Comparison of ENCODE assay signal across 25 cellular contexts in the genomic region with DNA sequence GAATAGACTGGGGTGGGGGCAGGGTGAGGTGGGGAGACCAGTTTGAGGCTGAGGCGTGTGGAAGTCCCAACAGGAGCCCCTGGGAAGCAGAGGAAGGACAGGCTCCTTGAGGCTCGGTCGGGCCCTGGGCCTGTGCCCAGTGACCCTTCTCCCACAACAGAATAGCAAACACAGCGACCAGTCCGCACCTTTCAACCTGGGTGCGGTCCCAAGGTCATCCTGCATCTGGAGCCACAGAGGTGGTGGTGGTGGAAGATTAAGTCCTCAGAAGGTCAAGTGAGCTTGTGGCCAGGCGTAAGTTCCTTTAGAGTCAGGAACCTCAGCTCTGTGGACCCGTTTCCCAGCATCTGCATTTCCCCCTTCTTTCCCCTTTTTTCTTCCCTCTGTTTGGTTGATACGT. TPM values are rescaled to one million over a fixed set of nuclear protein-coding genes. Genes with fewer than 3 reads are reported as not detected.
DNase-seq lines count a peak whose midpoint lies in the region; ATAC-seq, FAIRE-seq and TF ChIP-seq lines count a peak whose summit lies in the region.
"Had no signal": no experiment of that assay in that cellular context is flagged by ENCODE, and none has a peak within 500 bp of the region (broad histone marks: within the 10 kb centered on the region; RNA-seq: fewer than 3 reads in every experiment).

No MANE protein-coding gene starts in this region.

- H3K36me3 ChIP-seq in K562 (ENCODE audit: control insufficient read depth, insufficient read depth, low read length) (no peaks in the 10 kb centered on the region), H1 (ENCODE audit: control insufficient read depth in 2 of 4, insufficient read depth in 4 of 4, low read length in 3 of 4) (no peaks in the 10 kb centered on the region), neural cell (ENCODE audit: insufficient read depth, low read length) (no peaks in the 10 kb centered on the region), transverse colon (no peaks in the 10 kb centered on the region), spleen (no peaks in the 10 kb centered on the region)
- H3K36me3 ChIP-seq: BE2C; BLaER1 treated with 17β-estradiol and CSF1 and Interleukin-3, amounts not matched to agents 10 nM and 100 nM had no signal

- TF ChIP-seq EP300 in K562 (IDR thresholded peaks at IDR 0.05; ENCODE audit: low read length) (no peak), H1 (IDR thresholded peaks at IDR 0.05; ENCODE audit: borderline replicate concordance in 1 of 2, low read depth in 2 of 2, low read length in 2 of 2) (no peak), neural cell (conservative IDR thresholded peaks at IDR 0.05; ENCODE audit: poor library complexity, severe bottlenecking) (no peak), transverse colon (IDR thresholded peaks at IDR 0.05; ENCODE audit: low read depth) (no peak)

- TF ChIP-seq POLR2A in K562 (conservative IDR thresholded peaks at IDR 0.05) (no peak), H1 (IDR thresholded peaks at IDR 0.05; ENCODE audit: control extremely low read depth in 1 of 2, low read depth in 2 of 2, low read length in 2 of 2) (no peak), transverse colon (IDR thresholded peaks at IDR 0.05) (no peak), spleen (IDR thresholded peaks at IDR 0.05) (no peak)

- H3K9me3 ChIP-seq in K562 (replicated peaks; ENCODE audit: control insufficient read depth, insufficient read depth, low read depth, low read length) (no peaks in the 10 kb centered on the region), H1 (ENCODE audit: insufficient read depth in 2 of 2, low read depth in 1 of 2, low read length in 1 of 2) (no peaks in the 10 kb centered on the region), neural cell (ENCODE audit: low read length) (no peaks in the 10 kb centered on the region), transverse colon (no peaks in the 10 kb centered on the region), spleen (no peaks in the 10 kb centered on the region)
- H3K9me3 ChIP-seq: A549; BE2C; BLaER1 treated with 17β-estradiol and CSF1 and Interleukin-3, amounts not matched to agents 10 nM and 100 nM had no signal

- H4K91ac ChIP-seq in H1 (replicated peaks; ENCODE audit: insufficient read length, low read length): no peak overlapping the region

- no peaks in the 10 kb centered on the region for H3F3A ChIP-seq in neural cell (ENCODE audit: insufficient read depth, low read length, poor library complexity, severe bottlenecking)

- H3K23me2 ChIP-seq in H1 (ENCODE audit: low read depth, low read length): peaks cover 4% of the 10 kb centered on the region; the same call in 1 of the 2 replicates

- no peak overlapping the region for H3K4me3 ChIP-seq in K562
- no peak overlapping the region for H3K4me3 ChIP-seq in H1 (ENCODE audit: extremely low read depth in 1 of 4, insufficient read depth in 2 of 4, low read depth in 3 of 4, low read length in 4 of 4)
- H3K4me3 ChIP-seq in neural cell (ENCODE audit: low read length): no peak overlapping the region
- no peak overlapping the region for H3K4me3 ChIP-seq in transverse colon
- H3K4me3 ChIP-seq in spleen: no peak overlapping the region
- H3K4me3 ChIP-seq: A549; BLaER1 treated with 17β-estradiol and CSF1 and Interleukin-3, amounts not matched to agents 10 nM and 100 nM; GM12878; GM23248 had no signal

- H2BK12ac ChIP-seq in H1 (ENCODE audit: low read depth, low read length): 0 out of 2 replicates have a peak overlapping the region, but pooled peaks have one; percentile 75

- no peaks in the 10 kb centered on the region for H3K9me2 ChIP-seq in neural cell (ENCODE audit: insufficient read depth, low read length)

- H3K9me1 ChIP-seq in K562 (ENCODE audit: control insufficient read depth, insufficient read depth, low read length): no peaks in the 10 kb centered on the region

- H3K4me1 ChIP-seq in K562 (replicated peaks in 1 of 2; ENCODE audit: control insufficient read depth in 2 of 2, insufficient read depth in 2 of 2, low read length in 2 of 2) (no peaks in the 10 kb centered on the region), H1 (replicated peaks in 1 of 4; ENCODE audit: control insufficient read depth in 3 of 4, insufficient read depth in 4 of 4, low read length in 3 of 4) (peaks cover 0 to 5% (median 2%) of the 10 kb centered on the region in 4 experiments; a peak in 4 of 7 replicates), transverse colon (peaks cover 0 to 17% (median 7%) of the 10 kb centered on the region in 4 donors), spleen (peaks cover 0 to 8% (median 4%) of the 10 kb centered on the region in 6 donors)
- H3K4me1 ChIP-seq: A549 had no signal

- CTCF ChIA-PET in K562 (lab: Yijun Ruan, JAX; ENCODE audit: low intra/inter-chr PET ratio): no interaction called here
- CTCF ChIA-PET in H1 (lab: Charles Lee; ENCODE audit: partially characterized antibody): interaction anchor here (1.0 to 4.4 kb wide), 7 partner anchors 10 to 175 kb away, joined by 3 to 25 read pairs (median 4); no protein-coding TSS in a partner anchor

- 7% methylated on average over 7 of the region's 9 CpGs for whole genome bisulfite sequencing in K562 (ENCODE audit: insufficient coverage, low coverage, missing lambda C conversion rate)
- WGBS in H1 (ENCODE audit: extremely low coverage in 1 of 2, insufficient coverage in 1 of 2, insufficient read length in 1 of 2, insufficient replicate concordance in 2 of 2, low coverage in 1 of 2, low lambda C conversion rate in 2 of 2, missing lambda C conversion rate in 1 of 2), 2 experiments: 90% methylated on average over 9 of the region's 9 CpGs; no CpG with 5 or more reads in 1 of the 2 experiments
- 43 to 54% methylated on average over 3 to 9 of the region's 9 CpGs for WGBS in transverse colon (ENCODE audit: low coverage in 1 of 2), 2 donors
- whole genome bisulfite sequencing in spleen, 5 donors: 57 to 78% (median 63%) methylated on average over 9 of the region's 9 CpGs

- ATAC-seq in K562 (peak; percentile 64), HG02588 (IDR thresholded peaks at IDR 0.05; ENCODE audit: unreplicated experiment) (no peak)
- ATAC-seq: A549, GM12878, HCT116 had no signal

- DNase-seq in K562 (ENCODE audit: extremely low read depth in 1 of 4, low spot score in 3 of 4) (peak; percentile 23 to 69 (median 34)), H1 (ENCODE audit: low read depth in 1 of 2, low spot score in 2 of 2) (no peak), transverse colon (peak; percentile 19), spleen (no peak)
- DNase-seq in activated T-cell treated with anti-CD3 and anti-CD28 coated beads, Interleukin-2, amount 50 U/mL, for 48 hours: no peak
- DNase-seq: 8988T; ACHN; AML-193; BE2C; CD4-positive, alpha-beta T cell; CD8-positive, alpha-beta memory T cell; DMS 273 treated with DMSO at 0.1 percent for 48 hours; DMS79; EL; GDM1; GM23248; H9 had no signal

- no peaks in the 10 kb centered on the region for H4K20me1 ChIP-seq in K562 (replicated peaks; ENCODE audit: control insufficient read depth, insufficient read depth, low read length)
- H4K20me1 ChIP-seq in H1 (replicated peaks in 1 of 2; ENCODE audit: control insufficient read depth in 1 of 2, insufficient read depth in 2 of 2, low read length in 2 of 2): no peaks in the 10 kb centered on the region
- no peaks in the 10 kb centered on the region for H4K20me1 ChIP-seq in neural cell (ENCODE audit: insufficient read depth)

- in situ Hi-C loops in K562 (cut with MboI) (loop anchor here (5.0 to 10.0 kb wide), 3 partner anchors 107 to 427 kb away; no protein-coding TSS in a partner anchor), transverse colon (cut with MboI; ENCODE audit: low pct_ligation_motif_present in 1 of 4, low pct_unique_long_range_greater_than_20kb in 1 of 4, low sequenced_read_pairs in 3 of 4) (loop anchor here in 3 of 4 donors (5.0 to 10.0 kb wide), 2 partner anchors 174 to 177 kb away; no protein-coding TSS in a partner anchor)

- TF ChIP-seq CTCF in K562 (IDR thresholded peaks at IDR 0.05 in 2 of 3, conservative IDR thresholded peaks at IDR 0.05 in 1 of 3; ENCODE audit: insufficient read depth in 2 of 3, low read depth in 1 of 3, low read length in 3 of 3) (no peak), H1 (IDR thresholded peaks at IDR 0.05; ENCODE audit: control extremely low read depth in 1 of 3, insufficient read depth in 1 of 3, low read depth in 1 of 3, low read length in 3 of 3) (no peak), neural cell (IDR thresholded peaks at IDR 0.05; ENCODE audit: poor library complexity, severe bottlenecking) (no peak), transverse colon (IDR thresholded peaks at IDR 0.05) (no peak), spleen (IDR thresholded peaks at IDR 0.05 in 8 of 11, conservative IDR thresholded peaks at IDR 0.05 in 3 of 11) (no peak)

- H3K79me1 ChIP-seq in H1 (ENCODE audit: low read depth, low read length): no peaks in the 10 kb centered on the region

- no peak overlapping the region for H3K4ac ChIP-seq in H1 (replicated peaks; ENCODE audit: insufficient read length, low read depth, low read length)

- H2BK5ac ChIP-seq in H1 (ENCODE audit: low read depth, low read length): no peak overlapping the region

- POLR2A ChIA-PET in K562 (lab: Yijun Ruan, JAX): interaction anchor here (0.6 kb wide), 1 partner anchor 478 kb away, joined by 4 read pairs; no protein-coding TSS in a partner anchor
- POLR2A ChIA-PET in H1 (lab: Charles Lee; ENCODE audit: partially characterized antibody): interaction anchor here (0.9 to 2.5 kb wide), 2 partner anchors 169 to 174 kb away, joined by 4 to 9 read pairs; no protein-coding TSS in a partner anchor

- no peak for TF ChIP-seq RAD21 in K562 (CRISPR knock-in tag; conservative IDR thresholded peaks at IDR 0.05 in 1 of 2, IDR thresholded peaks at IDR 0.05 in 1 of 2)
- TF ChIP-seq RAD21 in H1 (IDR thresholded peaks at IDR 0.05 in 1 of 2, conservative IDR thresholded peaks at IDR 0.05 in 1 of 2; ENCODE audit: low read depth in 2 of 2, low read length in 2 of 2): no peak
- no peak for TF ChIP-seq RAD21 in neural cell (conservative IDR thresholded peaks at IDR 0.05)

- no peak overlapping the region for H2BK20ac ChIP-seq in H1 (ENCODE audit: low read length)

- H3K27me3 ChIP-seq in K562 (ENCODE audit: control insufficient read depth in 2 of 2, insufficient read depth in 2 of 2, low read length in 2 of 2) (peaks cover 19 to 41% of the 10 kb centered on the region in 2 experiments; a peak in 4 of 5 replicates), H1 (replicated peaks in 1 of 4; ENCODE audit: control insufficient read depth in 3 of 4, extremely low read depth in 1 of 4, insufficient read depth in 3 of 4, low read length in 3 of 4) (peaks cover 0 to 20% (median 14%) of the 10 kb centered on the region in 4 experiments; a peak in 6 of 7 replicates), neural cell (ENCODE audit: insufficient read depth, low read depth, low read length) (no peaks in the 10 kb centered on the region), transverse colon (no peaks in the 10 kb centered on the region), spleen (replicated peaks in 1 of 7) (peaks cover 0 to 13% (median 0%) of the 10 kb centered on the region in 7 donors)
- H3K27me3 ChIP-seq: BE2C had no signal

- no peak overlapping the region for H4K8ac ChIP-seq in H1 (ENCODE audit: extremely low read depth, insufficient read depth, low read length)

- H3K4me2 ChIP-seq in K562 (ENCODE audit: insufficient read depth, low read length) (no peak overlapping the region), H1 (ENCODE audit: insufficient read depth in 1 of 2, low read depth in 2 of 2, low read length in 2 of 2) (no peak overlapping the region), neural cell (ENCODE audit: low read length) (no peak overlapping the region)
- H3K4me2 ChIP-seq: A549; BLaER1 treated with 17β-estradiol and CSF1 and Interleukin-3, amounts not matched to agents 10 nM and 100 nM had no signal

- no peak overlapping the region for H3K23ac ChIP-seq in H1 (ENCODE audit: insufficient read length)

- no TSS peak for BruUV-seq in K562 (replicated peaks; lab: Mats Ljungman, UMichigan)

- peak overlapping the region in 1 of 2 experiments; percentile 5; a peak in 1 of 4 replicates for H3K9ac ChIP-seq in K562 (ENCODE audit: insufficient read depth in 1 of 2, low read depth in 2 of 2, low read length in 2 of 2)
- no peak overlapping the region for H3K9ac ChIP-seq in H1 (replicated peaks in 1 of 4; ENCODE audit: extremely low read depth in 1 of 4, low read depth in 3 of 4, low read length in 3 of 4)
- H3K9ac ChIP-seq in neural cell (ENCODE audit: low read length): no peak overlapping the region
- H3K9ac ChIP-seq: BLaER1 treated with 17β-estradiol and CSF1 and Interleukin-3, amounts not matched to agents 10 nM and 100 nM; GM23248 had no signal

- H2BK120ac ChIP-seq in H1 (replicated peaks; ENCODE audit: low read depth, low read length): no peak overlapping the region

- FAIRE-seq in K562 (lab: Jason Lieb, UNC) (no peak), H1 (lab: Jason Lieb, UNC) (no peak)
- FAIRE-seq: A549, D721Med, GM12878, GM19239 had no signal

- no peak overlapping the region for H2AFZ ChIP-seq in K562 (ENCODE audit: low read depth, low read length)
- H2AFZ ChIP-seq in H1 (ENCODE audit: low read length): no peak overlapping the region
- no peak overlapping the region for H2AFZ ChIP-seq in neural cell (ENCODE audit: low read depth, low read length)
- H2AFZ ChIP-seq: GM23248 had no signal

- no peak overlapping the region for H3K14ac ChIP-seq in H1 (ENCODE audit: insufficient read length)

- no peak overlapping the region for H3K18ac ChIP-seq in H1 (ENCODE audit: extremely low read depth, low read length)

- H2AK5ac ChIP-seq in H1 (ENCODE audit: low read depth, low read length): no peak overlapping the region

- intact Hi-C loops in K562 (cut with micrococcal nuclease): no loop called here
- intact Hi-C loops in transverse colon (cut with DNase I; ENCODE audit: low total_unique reads): no loop called here
- intact Hi-C loops in spleen (cut with DNase I; ENCODE audit: low total_unique reads): no loop called here

- H3K27ac ChIP-seq in K562 (ENCODE audit: extremely low read depth, low read depth, low read length) (no peak overlapping the region), H1 (ENCODE audit: low read depth, low read length) (no peak overlapping the region), neural cell (ENCODE audit: low read length) (peak overlapping the region; percentile 94), transverse colon (no peak overlapping the region), spleen (no peak overlapping the region)
- H3K27ac ChIP-seq: A549; BLaER1 treated with 17β-estradiol and CSF1 and Interleukin-3, amounts not matched to agents 10 nM and 100 nM; GM23248 had no signal

- no peak overlapping the region for H2BK15ac ChIP-seq in H1 (ENCODE audit: low read length)

- no peak overlapping the region for H3K56ac ChIP-seq in H1 (replicated peaks; ENCODE audit: insufficient read length, low read depth, low read length)

- no peak overlapping the region for H4K5ac ChIP-seq in H1 (ENCODE audit: insufficient read length, low read depth, low read length)

- H3K79me2 ChIP-seq in K562 (ENCODE audit: control insufficient read depth, insufficient read depth, low read length): no peaks in the 10 kb centered on the region
- H3K79me2 ChIP-seq in H1 (ENCODE audit: control insufficient read depth in 1 of 2, insufficient read depth in 2 of 2, low read length in 2 of 2): no peaks in the 10 kb centered on the region
- H3K79me2 ChIP-seq in neural cell (replicated peaks; ENCODE audit: insufficient read depth, low read length): no peaks in the 10 kb centered on the region

RNA-seq across cellular contexts. Expression of gene ARAP3, which starts 26.0 kb away (rescaled TPM):
- 9.6 and 29.6 TPM in 2 replicates for total RNA-seq in K562 (2011; cell fraction: chromatin; rRNA removed; ENCODE audit: low replicate concordance)
- 10.7 and 13.7 TPM in 2 replicates for total RNA-seq in K562 (2011; cell fraction: nucleolus; rRNA removed)
- total RNA-seq in K562 (2011; cell fraction: nucleoplasm; rRNA removed): 8.9 and 9.9 TPM in 2 replicates
- total RNA-seq in K562 (2014; rRNA removed): 6.4 and 8.6 TPM in 2 replicates
- total RNA-seq in K562 (2014; rRNA removed; fragmentation: Illumina TruSeq; extraction: Trizol): 5.1 and 5.2 TPM in 2 replicates
- total RNA-seq in K562 (2015; rRNA removed; fragmentation: Illumina TruSeq; extraction: Trizol): 7.1 and 7.5 TPM in 2 replicates
- 23.3 and 25.7 TPM in 2 replicates for total RNA-seq in K562 (2021)
- 6.1 and 7.0 TPM in 2 replicates for polyA plus RNA-seq in K562 (2011; rRNA removed)
- 5.5 and 7.0 TPM in 2 replicates for polyA plus RNA-seq in K562 (2011; cell fraction: cytosol; rRNA removed)
- 37.6 and 59.0 TPM in 2 replicates for polyA plus RNA-seq in K562 (2011; cell fraction: nucleus; rRNA removed)
- 13.9 and 21.4 TPM in 2 replicates for polyA plus RNA-seq in K562 (2012)
- polyA plus RNA-seq in K562 (2014; fragmentation: Illumina TruSeq; extraction: Trizol): 16.6 and 16.8 TPM in 2 replicates
- 1 to 10 TPM in 1 of 2 experiments, under 1 TPM in 1; 0.83 to 1.4 TPM for polyA plus RNA-seq in K562 (2014; fragmentation: Nextera tagmentation; extraction: Ambion mirVana)
- 14.8 and 16.7 TPM in 2 replicates for polyA plus RNA-seq in K562 (2014; rRNA removed)
- polyA minus RNA-seq in K562 (2011; rRNA and poly(A)+ RNA removed): 4.6 and 5.1 TPM in 2 replicates
- 7.0 and 8.1 TPM in 2 replicates for polyA minus RNA-seq in K562 (2011; cell fraction: cytosol; rRNA and poly(A)+ RNA removed)
- 9.8 and 11.7 TPM in 2 replicates for polyA minus RNA-seq in K562 (2011; cell fraction: nucleus; rRNA and poly(A)+ RNA removed)
- 45.7 and 48.6 TPM in 2 replicates for total RNA-seq in H1 (2021; fragmentation: NEBNext Ultra II Directional; extraction: Animal tissue kit (Norgen Biotek cat#: 25700))
- polyA plus RNA-seq in H1 (2011; rRNA removed): 14.4 and 19.7 TPM in 2 replicates
- 15.0 TPM for polyA plus RNA-seq in H1 (2011; cell fraction: cytosol; rRNA removed)
- polyA plus RNA-seq in H1 (2011; cell fraction: nucleus; rRNA removed): 74.7 TPM
- 34.7 to 39.3 TPM (median 37.2 TPM) in 4 replicates for polyA plus RNA-seq in H1 (2012, experiment 1 of 2)
- polyA plus RNA-seq in H1 (2012, experiment 2 of 2): 33.8 TPM
- polyA plus RNA-seq in H1 (2013, experiment 1 of 2): 27.3 TPM
- polyA plus RNA-seq in H1 (2013, experiment 2 of 2): 25.0 TPM
- polyA minus RNA-seq in H1 (2011; rRNA and poly(A)+ RNA removed): 20.9 and 22.2 TPM in 2 replicates
- 20.5 TPM for polyA minus RNA-seq in H1 (2011; cell fraction: cytosol; rRNA and poly(A)+ RNA removed)
- 27.6 TPM for polyA minus RNA-seq in H1 (2011; cell fraction: nucleus; rRNA and poly(A)+ RNA removed)
- polyA plus RNA-seq in neural cell: 1.4 and 1.8 TPM in 2 replicates
- 1.2 and 2.1 TPM in 2 replicates for polyA minus RNA-seq in neural cell
- total RNA-seq in transverse colon: 1 to 10 TPM; 1.1 to 4.0 (median 3.3) TPM
- total RNA-seq in spleen: 10 to 100 TPM; 11.9 to 31.2 (median 19.3) TPM
- polyA plus RNA-seq in spleen: 10 to 100 TPM in 2 of 3 donors, 1 to 10 TPM in 1; 4.0 to 14.6 (median 12.8) TPM

RNA-seq across cellular contexts. Expression of gene FCHSD1, which starts 56.8 kb away (rescaled TPM):
- total RNA-seq in K562 (2011; cell fraction: chromatin; rRNA removed; ENCODE audit: low replicate concordance): 160 and 307 TPM in 2 replicates
- total RNA-seq in K562 (2011; cell fraction: nucleolus; rRNA removed): 128 and 139 TPM in 2 replicates
- 143 and 150 TPM in 2 replicates for total RNA-seq in K562 (2011; cell fraction: nucleoplasm; rRNA removed)
- total RNA-seq in K562 (2014; rRNA removed) (19.2 and 20.6 TPM in 2 replicates), K562 (2014; rRNA removed; fragmentation: Illumina TruSeq; extraction: Trizol) (7.0 and 7.9 TPM in 2 replicates), K562 (2015; rRNA removed; fragmentation: Illumina TruSeq; extraction: Trizol) (12.9 and 13.7 TPM in 2 replicates), K562 (2021) (19.2 and 26.5 TPM in 2 replicates), transverse colon (10 to 100 TPM; 26.1 to 69.9 (median 43.1) TPM), spleen (10 to 100 TPM; 34.9 to 67.3 (median 47.9) TPM)
- polyA plus RNA-seq in K562 (2011; rRNA removed) (24.8 and 36.2 TPM in 2 replicates), K562 (2014; fragmentation: Illumina TruSeq; extraction: Trizol) (13.6 and 20.6 TPM in 2 replicates), K562 (2014; fragmentation: Nextera tagmentation; extraction: Ambion mirVana) (under 1 TPM; 0.35 to 0.84 TPM), K562 (2014; rRNA removed) (28.6 and 37.5 TPM in 2 replicates), H1 (2011; rRNA removed) (22.0 and 36.8 TPM in 2 replicates), neural cell (3.9 and 5.4 TPM in 2 replicates), spleen (10 to 100 TPM; 20.4 to 37.6 (median 35.0) TPM)
- polyA plus RNA-seq in K562 (2011; cell fraction: cytosol; rRNA removed): 11.3 and 18.8 TPM in 2 replicates
- polyA plus RNA-seq in K562 (2011; cell fraction: nucleus; rRNA removed): 300 and 346 TPM in 2 replicates
- 16.4 and 35.9 TPM in 2 replicates for polyA plus RNA-seq in K562 (2012)
- polyA minus RNA-seq in K562 (2011; rRNA and poly(A)+ RNA removed): 7.8 and 12.4 TPM in 2 replicates
- polyA minus RNA-seq in K562 (2011; cell fraction: cytosol; rRNA and poly(A)+ RNA removed): 12.8 and 13.1 TPM in 2 replicates
- 43.8 and 62.2 TPM in 2 replicates for polyA minus RNA-seq in K562 (2011; cell fraction: nucleus; rRNA and poly(A)+ RNA removed)
- 30.1 and 32.2 TPM in 2 replicates for total RNA-seq in H1 (2021; fragmentation: NEBNext Ultra II Directional; extraction: Animal tissue kit (Norgen Biotek cat#: 25700))
- polyA plus RNA-seq in H1 (2011; cell fraction: cytosol; rRNA removed): 51.4 TPM
- 345 TPM for polyA plus RNA-seq in H1 (2011; cell fraction: nucleus; rRNA removed)
- polyA plus RNA-seq in H1 (2012, experiment 1 of 2): 26.3 to 30.1 TPM (median 27.0 TPM) in 4 replicates
- 13.2 TPM for polyA plus RNA-seq in H1 (2012, experiment 2 of 2)
- 22.6 TPM for polyA plus RNA-seq in H1 (2013, experiment 1 of 2)
- 19.8 TPM for polyA plus RNA-seq in H1 (2013, experiment 2 of 2)
- 16.2 and 17.4 TPM in 2 replicates for polyA minus RNA-seq in H1 (2011; rRNA and poly(A)+ RNA removed)
- 15.9 TPM for polyA minus RNA-seq in H1 (2011; cell fraction: cytosol; rRNA and poly(A)+ RNA removed)
- polyA minus RNA-seq in H1 (2011; cell fraction: nucleus; rRNA and poly(A)+ RNA removed): 56.3 TPM
- 3.2 and 6.7 TPM in 2 replicates for polyA minus RNA-seq in neural cell

Comparison
In these comparisons a context has a peak if more than half of its experiments do, and no peak if none do; other contexts are left out.
1. DNase-seq: peak in K562 (4 of 4) and transverse colon (single experiment); none in H1 (0 of 2), activated T-cell treated with anti-CD3 and anti-CD28 coated beads, Interleukin-2, amount 50 U/mL, for 48 hours (0 of 2) and spleen (single experiment).
2. Of the 49 proteins assayed by ChIP-seq in both K562 and H1: peak only in K562: POLR2AphosphoS5; only in H1: none; in both: none; in neither: 47; mixed calls (peak in some experiments, not most) for 1.